In the genomic region with DNA sequence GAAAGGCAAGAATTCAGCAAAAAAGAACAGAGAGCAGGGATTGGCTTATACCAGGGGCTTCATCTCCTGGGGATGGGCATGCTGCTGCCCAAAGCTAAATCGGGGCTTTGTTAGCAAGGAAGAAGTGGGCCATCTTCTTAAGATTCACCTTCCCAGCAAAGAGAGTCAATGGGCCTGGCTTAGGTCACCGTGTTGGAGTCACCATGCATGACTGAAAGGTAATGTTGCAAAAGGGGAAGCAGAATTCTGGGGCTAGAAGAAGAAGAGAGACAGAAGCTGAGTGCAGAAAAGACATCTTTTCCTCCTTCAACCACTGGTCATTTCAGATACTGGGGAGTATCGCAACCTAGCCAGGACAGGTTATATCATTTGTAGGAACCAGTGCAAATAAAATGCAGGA, we compare ENCODE assay signal across 24 cellular contexts.
"Had no signal": no experiment of that assay in that cellular context is flagged by ENCODE, and none has a peak within 500 bp of the region (broad histone marks: within the 10 kb centered on the region; RNA-seq: fewer than 3 reads in every experiment).

No MANE protein-coding gene starts in this region.

- ATAC-seq: activated CD8-positive, alpha-beta T cell treated with anti-CD3 and anti-CD28 coated beads, Interleukin-2, amount 10 ng/mL, durations not matched to agents 7 days and 5 days; Panc1 had no signal

- H3K36me3 ChIP-seq: adrenal gland, colonic mucosa, SJSA1, WERI-Rb-1 had no signal

- H3K36me3 Mint-ChIP-seq: activated naive CD8-positive, alpha-beta T cell treated with anti-CD3 and anti-CD28 coated beads, Interleukin-2, amount 10 ng/mL, durations not matched to agents 7 days and 5 days had no signal

- H3K27ac Mint-ChIP-seq: activated CD8-positive, alpha-beta T cell treated with anti-CD3 and anti-CD28 coated beads, Interleukin-2, amount 10 ng/mL, durations not matched to agents 7 days and 5 days; activated naive CD8-positive, alpha-beta T cell treated with anti-CD3 and anti-CD28 coated beads, Interleukin-2, amount 10 ng/mL, durations not matched to agents 7 days and 5 days had no signal

- H3K4me1 ChIP-seq: adrenal gland, colonic mucosa had no signal

- H3K9me3 Mint-ChIP-seq: activated naive CD8-positive, alpha-beta T cell treated with anti-CD3 and anti-CD28 coated beads, Interleukin-2, amount 10 ng/mL, durations not matched to agents 7 days and 5 days had no signal

- H3K27ac ChIP-seq: adrenal gland, colonic mucosa, RWPE1, SJSA1, WERI-Rb-1 had no signal

- H3K4me1 Mint-ChIP-seq: activated naive CD8-positive, alpha-beta T cell treated with anti-CD3 and anti-CD28 coated beads, Interleukin-2, amount 10 ng/mL, durations not matched to agents 7 days and 5 days had no signal

- H3K4me3 Mint-ChIP-seq: activated CD8-positive, alpha-beta T cell treated with anti-CD3 and anti-CD28 coated beads, Interleukin-2, amount 10 ng/mL, durations not matched to agents 7 days and 5 days; activated naive CD8-positive, alpha-beta T cell treated with anti-CD3 and anti-CD28 coated beads, Interleukin-2, amount 10 ng/mL, durations not matched to agents 7 days and 5 days had no signal

- H3K4me3 ChIP-seq: adrenal gland, colonic mucosa, SJSA1 had no signal

- DNase-seq: activated CD4-positive, alpha-beta T cell treated with anti-CD3 and anti-CD28 coated beads for 48 hours; activated CD4-positive, alpha-beta T cell treated with anti-CD3 and anti-CD28 coated beads, Interleukin-2, amount 50 U/mL, for 4 hours; activated CD8-positive, alpha-beta memory T cell treated with anti-CD3 and anti-CD28 coated beads, Interleukin-2, amount 50 U/mL, for 48 hours; activated CD8-positive, alpha-beta T cell treated with anti-CD3 and anti-CD28 coated beads, Interleukin-2, amount 10 ng/mL, durations not matched to agents 7 days and 5 days; activated naive CD4-positive, alpha-beta T cell treated with anti-CD3 and anti-CD28 coated beads, Interleukin-2, amount 50 U/mL, for 16 hours; activated naive CD8-positive, alpha-beta T cell treated with anti-CD3 and anti-CD28 coated beads, Interleukin-2, amount 10 ng/mL, durations not matched to agents 7 days and 5 days; activated T-cell treated with anti-CD3 and anti-CD28 coated beads, Interleukin-2, amount 50 U/mL, for 1 hour; adrenal gland; anterior cingulate cortex; cerebellar nuclear complex; colonic mucosa; MV-4-11; NCI-H1105 treated with DMSO at 0.1 percent for 48 hours; NCI-H1436 treated with DMSO at 0.1 percent for 48 hours; NCI-H187; NCI-H2081; NCI-H446; NCI-H524; Right ventricle myocardium superior; T-helper 1 cell; WERI-Rb-1 had no signal

- H3K9me3 ChIP-seq: adrenal gland, colonic mucosa, SJSA1 had no signal

- H3K27me3 ChIP-seq: SJSA1 had no signal
